In the genomic region with DNA sequence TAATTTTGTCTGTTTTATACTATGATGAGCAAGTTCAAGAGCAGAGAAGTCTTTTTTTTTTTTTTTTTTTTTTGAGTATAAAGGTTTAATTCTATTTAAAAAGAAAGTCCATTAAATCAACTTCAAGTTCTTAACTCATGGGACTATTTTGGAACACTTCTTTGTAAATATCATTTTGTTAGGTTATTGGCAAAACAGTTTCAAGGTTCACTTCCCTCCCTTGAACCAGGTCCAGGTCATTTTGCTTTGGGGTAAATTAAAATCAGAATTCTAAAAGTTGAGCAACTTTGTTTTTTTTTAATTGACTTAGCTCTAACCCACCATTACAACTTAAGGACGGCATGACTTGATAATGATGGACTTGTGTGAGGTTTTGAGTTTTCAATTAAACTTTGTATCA, we compare ENCODE assay signal across 20 cellular contexts.
A peak's percentile ranks its signal among the peaks of the same experiment; 100 is the strongest.
DNase-seq lines count a peak whose midpoint lies in the region; ATAC-seq, FAIRE-seq and TF ChIP-seq lines count a peak whose summit lies in the region.
"Had no signal": no experiment of that assay in that cellular context is flagged by ENCODE, and none has a peak within 500 bp of the region (broad histone marks: within the 10 kb centered on the region; RNA-seq: fewer than 3 reads in every experiment).

No MANE protein-coding gene starts in this region.

- in situ Hi-C loops in HepG2 (cut with HindIII; ENCODE audit: extremely low pct_ligation_motif_present, low pct_unique_long_range_greater_than_20kb): no loop called here

- no peak overlapping the region for H3K4me2 ChIP-seq in HepG2 (ENCODE audit: low read depth, low read length)

- CTCF ChIA-PET in HepG2 (lab: Yijun Ruan, JAX; ENCODE audit: low intra/inter-chr PET ratio, low total read pairs): no interaction called here

- BruUV-seq in HepG2 (replicated peaks; lab: Mats Ljungman, UMichigan): no TSS peak

- H3K27me3 ChIP-seq in liver (ENCODE audit: control insufficient read depth in 4 of 4, insufficient read depth in 4 of 4, low read length in 3 of 4) (no peaks in the 10 kb centered on the region), HepG2 (ENCODE audit: control insufficient read depth in 1 of 2, insufficient read depth in 2 of 2, low read length in 2 of 2) (no peaks in the 10 kb centered on the region)
- H3K27me3 ChIP-seq: BE2C; BLaER1 treated with 17β-estradiol and CSF1 and Interleukin-3, amounts not matched to agents 10 nM and 100 nM had no signal

- POLR2A ChIA-PET in HepG2 (lab: Yijun Ruan, JAX): no interaction called here

- H3K36me3 ChIP-seq in liver (ENCODE audit: control insufficient read depth in 4 of 4, insufficient read depth in 3 of 4, low read depth in 1 of 4, low read length in 3 of 4): no peaks in the 10 kb centered on the region
- H3K36me3 ChIP-seq in HepG2 (replicated peaks in 1 of 2; ENCODE audit: control insufficient read depth in 1 of 2, insufficient read depth in 2 of 2, low read length in 2 of 2): no peaks in the 10 kb centered on the region
- H3K36me3 ChIP-seq: BE2C; BLaER1 treated with 17β-estradiol and CSF1 and Interleukin-3, amounts not matched to agents 10 nM and 100 nM had no signal

- H3K27ac ChIP-seq in liver (ENCODE audit: low read depth in 1 of 2, low read length in 2 of 2): no peak overlapping the region
- no peak overlapping the region for H3K27ac ChIP-seq in HepG2 (ENCODE audit: extremely low read length, insufficient read depth, low read length)
- H3K27ac ChIP-seq: 22Rv1; BLaER1 treated with 17β-estradiol and CSF1 and Interleukin-3, amounts not matched to agents 10 nM and 100 nM; C4-2B had no signal

- H3K9me3 ChIP-seq in liver (ENCODE audit: control insufficient read depth in 4 of 4, low read length in 3 of 4) (no peaks in the 10 kb centered on the region), HepG2 (ENCODE audit: low read length) (no peaks in the 10 kb centered on the region)
- H3K9me3 ChIP-seq: BE2C, Caco-2 had no signal

- H3K9ac ChIP-seq in liver (ENCODE audit: low read depth in 1 of 2, low read length in 2 of 2): no peak overlapping the region
- no peak overlapping the region for H3K9ac ChIP-seq in HepG2 (ENCODE audit: insufficient read depth, low read depth, low read length)
- H3K9ac ChIP-seq: BLaER1 treated with 17β-estradiol and CSF1 and Interleukin-3, amounts not matched to agents 10 nM and 100 nM had no signal

- no peaks in the 10 kb centered on the region for H3K79me2 ChIP-seq in HepG2 (ENCODE audit: insufficient read depth, low read length)

- FAIRE-seq in HepG2 (lab: Jason Lieb, UNC): no peak
- FAIRE-seq: D721Med, GM12891, GM19239 had no signal

- intact Hi-C loops in HepG2 (cut with micrococcal nuclease; ENCODE audit: unreplicated experiment): no loop called here
- intact Hi-C loops in sciatic nerve (cut with DNase I): no loop called here

- TF ChIP-seq POLR2A in HepG2 (IDR thresholded peaks at IDR 0.05; ENCODE audit: insufficient read depth in 1 of 2, low read depth in 2 of 2, low read length in 2 of 2): no peak

- H4K20me1 ChIP-seq in HepG2 (ENCODE audit: insufficient read depth, low read length): no peaks in the 10 kb centered on the region
- H4K20me1 ChIP-seq: BLaER1 treated with 17β-estradiol and CSF1 and Interleukin-3, amounts not matched to agents 10 nM and 100 nM had no signal

- TF ChIP-seq EP300 in HepG2 (IDR thresholded peaks at IDR 0.05; ENCODE audit: low read depth in 2 of 2, low read length in 2 of 2) (no peak), HepG2 (CRISPR knock-in tag; IDR thresholded peaks at IDR 0.05; ENCODE audit: borderline replicate concordance) (no peak)

- ATAC-seq in HepG2 (no peak), left lobe of liver (peak; percentile 58), sciatic nerve (peak; percentile 58), HG03469 (IDR thresholded peaks at IDR 0.05; ENCODE audit: unreplicated experiment) (no peak)
- ATAC-seq: CD8-positive, alpha-beta T cell had no signal

- no peak for TF ChIP-seq CTCF in liver (IDR thresholded peaks at IDR 0.05; ENCODE audit: low read depth, low read length, missing input control)
- TF ChIP-seq CTCF in HepG2 (CRISPR knock-in tag; IDR thresholded peaks at IDR 0.05): no peak

- DNase-seq in HepG2 (ENCODE audit: low spot score): no peak
- no peak for DNase-seq in left lobe of liver (ENCODE audit: low spot score)
- DNase-seq in sciatic nerve (ENCODE audit: low spot score): no peak
- DNase-seq in A172 (ENCODE audit: low spot score): no peak
- DNase-seq: ACHN; BE2C; Caco-2; Calu3; CD4-positive, alpha-beta T cell; CD8-positive, alpha-beta T cell; DMS79 treated with DMSO at 0.1 percent for 48 hours; GF-D8 had no signal

- H3K4me1 ChIP-seq in liver (ENCODE audit: control insufficient read depth in 4 of 4, insufficient read depth in 4 of 4, low read length in 3 of 4) (peaks cover 0 to 4% (median 3%) of the 10 kb centered on the region in 4 donors), HepG2 (ENCODE audit: insufficient read depth, low read length) (no peaks in the 10 kb centered on the region)
- H3K4me1 ChIP-seq: BE2C, Caco-2 had no signal

- H2AFZ ChIP-seq in HepG2 (ENCODE audit: low read length): no peak overlapping the region

- no peak for TF ChIP-seq RAD21 in liver (IDR thresholded peaks at IDR 0.05)
- TF ChIP-seq RAD21 in HepG2 (CRISPR knock-in tag; IDR thresholded peaks at IDR 0.05): no peak

- H3K4me3 ChIP-seq in liver (ENCODE audit: low read depth in 1 of 3, low read length in 3 of 3) (no peak overlapping the region), HepG2 (replicated peaks in 1 of 3; ENCODE audit: insufficient read depth in 1 of 3, low read depth in 2 of 3, low read length in 3 of 3) (no peak overlapping the region)
- H3K4me3 ChIP-seq: BLaER1 treated with 17β-estradiol and CSF1 and Interleukin-3, amounts not matched to agents 10 nM and 100 nM had no signal

- 39% methylated on average over 1 of the region's 1 CpG for WGBS in liver
- 4% methylated on average over 1 of the region's 1 CpG for WGBS in HepG2 (ENCODE audit: low lambda C conversion rate)

TF ChIP-seq in liver, 16 proteins besides CTCF, POLR2A, EP300 and RAD21 (continues in another document):
- TF ChIP-seq, protein P1, sequence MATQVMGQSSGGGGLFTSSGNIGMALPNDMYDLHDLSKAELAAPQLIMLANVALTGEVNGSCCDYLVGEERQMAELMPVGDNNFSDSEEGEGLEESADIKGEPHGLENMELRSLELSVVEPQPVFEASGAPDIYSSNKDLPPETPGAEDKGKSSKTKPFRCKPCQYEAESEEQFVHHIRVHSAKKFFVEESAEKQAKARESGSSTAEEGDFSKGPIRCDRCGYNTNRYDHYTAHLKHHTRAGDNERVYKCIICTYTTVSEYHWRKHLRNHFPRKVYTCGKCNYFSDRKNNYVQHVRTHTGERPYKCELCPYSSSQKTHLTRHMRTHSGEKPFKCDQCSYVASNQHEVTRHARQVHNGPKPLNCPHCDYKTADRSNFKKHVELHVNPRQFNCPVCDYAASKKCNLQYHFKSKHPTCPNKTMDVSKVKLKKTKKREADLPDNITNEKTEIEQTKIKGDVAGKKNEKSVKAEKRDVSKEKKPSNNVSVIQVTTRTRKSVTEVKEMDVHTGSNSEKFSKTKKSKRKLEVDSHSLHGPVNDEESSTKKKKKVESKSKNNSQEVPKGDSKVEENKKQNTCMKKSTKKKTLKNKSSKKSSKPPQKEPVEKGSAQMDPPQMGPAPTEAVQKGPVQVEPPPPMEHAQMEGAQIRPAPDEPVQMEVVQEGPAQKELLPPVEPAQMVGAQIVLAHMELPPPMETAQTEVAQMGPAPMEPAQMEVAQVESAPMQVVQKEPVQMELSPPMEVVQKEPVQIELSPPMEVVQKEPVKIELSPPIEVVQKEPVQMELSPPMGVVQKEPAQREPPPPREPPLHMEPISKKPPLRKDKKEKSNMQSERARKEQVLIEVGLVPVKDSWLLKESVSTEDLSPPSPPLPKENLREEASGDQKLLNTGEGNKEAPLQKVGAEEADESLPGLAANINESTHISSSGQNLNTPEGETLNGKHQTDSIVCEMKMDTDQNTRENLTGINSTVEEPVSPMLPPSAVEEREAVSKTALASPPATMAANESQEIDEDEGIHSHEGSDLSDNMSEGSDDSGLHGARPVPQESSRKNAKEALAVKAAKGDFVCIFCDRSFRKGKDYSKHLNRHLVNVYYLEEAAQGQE (IDR thresholded peaks at IDR 0.05): no peak
- TF ChIP-seq RXRA (IDR thresholded peaks at IDR 0.05) (peak; percentile 24 to 32), EGR1 (IDR thresholded peaks at IDR 0.05; ENCODE audit: low read depth in 2 of 2) (no peak), FOXA1 (IDR thresholded peaks at IDR 0.05) (no peak), HNF4G (IDR thresholded peaks at IDR 0.05) (no peak), SP1 (IDR thresholded peaks at IDR 0.05) (no peak), YY1 (IDR thresholded peaks at IDR 0.05) (no peak)

TF ChIP-seq in HepG2, 621 proteins besides CTCF, POLR2A, EP300 and RAD21:
- TF ChIP-seq HDAC1 (CRISPR knock-in tag; IDR thresholded peaks at IDR 0.05) (no peak), HNF4A (CRISPR knock-in tag; IDR thresholded peaks at IDR 0.05) (no peak), POLR2AphosphoS2 (IDR thresholded peaks at IDR 0.05; ENCODE audit: low read depth, low read length) (no peak), HOXA9 (CRISPR knock-in tag; IDR thresholded peaks at IDR 0.05; ENCODE audit: borderline replicate concordance) (no peak), FOXJ3 (CRISPR knock-in tag; IDR thresholded peaks at IDR 0.05; ENCODE audit: borderline replicate concordance) (no peak), PHB2 (IDR thresholded peaks at IDR 0.05; ENCODE audit: partially characterized antibody) (no peak), ZNF773 (CRISPR knock-in tag; IDR thresholded peaks at IDR 0.05; ENCODE audit: borderline replicate concordance) (no peak)
- TF ChIP-seq, protein P2, sequence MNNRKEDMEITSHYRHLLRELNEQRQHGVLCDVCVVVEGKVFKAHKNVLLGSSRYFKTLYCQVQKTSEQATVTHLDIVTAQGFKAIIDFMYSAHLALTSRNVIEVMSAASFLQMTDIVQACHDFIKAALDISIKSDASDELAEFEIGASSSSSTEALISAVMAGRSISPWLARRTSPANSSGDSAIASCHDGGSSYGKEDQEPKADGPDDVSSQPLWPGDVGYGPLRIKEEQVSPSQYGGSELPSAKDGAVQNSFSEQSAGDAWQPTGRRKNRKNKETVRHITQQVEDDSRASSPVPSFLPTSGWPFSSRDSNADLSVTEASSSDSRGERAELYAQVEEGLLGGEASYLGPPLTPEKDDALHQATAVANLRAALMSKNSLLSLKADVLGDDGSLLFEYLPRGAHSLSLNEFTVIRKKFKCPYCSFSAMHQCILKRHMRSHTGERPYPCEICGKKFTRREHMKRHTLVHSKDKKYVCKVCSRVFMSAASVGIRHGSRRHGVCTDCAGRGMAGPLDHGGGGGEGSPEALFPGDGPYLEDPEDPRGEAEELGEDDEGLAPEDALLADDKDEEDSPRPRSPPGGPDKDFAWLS (CRISPR knock-in tag; IDR thresholded peaks at IDR 0.05; ENCODE audit: borderline replicate concordance): no peak

Comparison
In these comparisons a context has a peak if more than half of its experiments do, and no peak if none do; other contexts are left out.
1. ATAC-seq: peak in left lobe of liver (single experiment) and sciatic nerve (single experiment); none in HepG2 (single experiment) and HG03469 (single experiment).